Comparison of ENCODE assay signal across 8 cellular contexts in the genomic region with DNA sequence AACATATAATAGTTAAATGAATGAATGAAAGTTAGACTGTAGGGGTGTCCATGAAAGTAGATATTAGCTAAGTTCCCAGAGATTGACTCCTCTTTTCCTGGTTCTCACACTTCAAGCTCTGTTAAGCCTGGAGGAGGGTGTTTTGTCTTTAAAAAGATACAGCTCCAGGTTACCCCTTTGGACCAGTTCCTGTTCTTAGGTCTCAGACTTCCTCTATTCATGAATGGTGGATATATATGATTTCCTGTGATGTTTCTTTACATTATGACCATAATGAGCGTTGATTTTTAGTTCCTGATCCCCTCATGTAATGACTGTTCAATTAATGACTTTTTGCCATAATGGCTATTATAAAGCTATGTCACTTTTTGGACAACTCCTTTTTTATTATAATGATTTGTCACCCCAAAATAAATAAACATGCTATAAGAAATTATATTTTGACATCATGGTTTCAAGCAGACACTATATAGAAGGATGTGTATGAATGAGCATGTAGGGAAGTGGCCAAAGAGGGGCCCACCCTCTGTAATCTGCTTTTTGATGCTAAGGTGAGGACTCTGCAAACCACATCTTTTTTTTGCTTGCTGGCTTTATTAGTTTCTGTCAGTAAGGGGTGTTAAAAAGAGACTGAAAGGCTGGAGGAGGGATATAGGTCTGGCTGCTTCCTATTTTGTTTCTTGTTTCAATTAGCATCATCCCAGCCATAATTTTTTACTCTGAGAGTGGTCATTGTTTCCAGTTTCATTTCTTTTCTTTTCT.
A peak's percentile ranks its signal among the peaks of the same experiment; 100 is the strongest.
DNase-seq lines count a peak whose midpoint lies in the region; ATAC-seq, FAIRE-seq and TF ChIP-seq lines count a peak whose summit lies in the region.
"Not testable (repeated sequence)": the region's sequence is repeated elsewhere in the genome, so short reads cannot be mapped to it uniquely, and the experiment has no call there.

No MANE protein-coding gene starts in this region.

- not testable (repeated sequence) for TF ChIP-seq CTCF in DND-41 (IDR thresholded peaks at IDR 0.05; ENCODE audit: borderline replicate concordance, extremely low read depth, low read length, poor library complexity, severe bottlenecking); GM12878 (IDR thresholded peaks at IDR 0.05 in 2 of 3, conservative IDR thresholded peaks at IDR 0.05 in 1 of 3; ENCODE audit: control insufficient read depth in 2 of 3, extremely low read depth in 1 of 3, insufficient read depth in 1 of 3, low read depth in 3 of 3, low read length in 3 of 3); upper lobe of right lung (IDR thresholded peaks at IDR 0.05)

- TF ChIP-seq RAD21 in GM12878 (IDR thresholded peaks at IDR 0.05; ENCODE audit: insufficient read depth, low read depth, low read length), result not testable (repeated sequence)

- not testable (repeated sequence) for H3K79me2 ChIP-seq in DND-41 (ENCODE audit: insufficient read depth, low read length); GM12878 (ENCODE audit: control insufficient read depth, insufficient read depth, low read length)

- not testable (repeated sequence) for H3K4me2 ChIP-seq in DND-41 (ENCODE audit: insufficient read depth, low read length); GM12878 (ENCODE audit: control insufficient read depth, insufficient read depth)

- H2AFZ ChIP-seq in DND-41 (ENCODE audit: low read depth, low read length); GM12878 (ENCODE audit: control insufficient read depth, low read depth, low read length): not testable (repeated sequence)

- BruUV-seq in GM12878 (replicated peaks; lab: Mats Ljungman, UMichigan), result not testable (repeated sequence)

- H3K36me3 ChIP-seq in DND-41 (ENCODE audit: insufficient read depth, low read length); GM12878 (ENCODE audit: control insufficient read depth in 2 of 2, insufficient read depth in 2 of 2, low read length in 1 of 2); upper lobe of right lung: not testable (repeated sequence)

- POLR2A ChIA-PET in GM12878 (lab: Charles Lee), result not testable (repeated sequence)

- not testable (repeated sequence) for H3K9me3 Mint-ChIP-seq in central memory CD8-positive, alpha-beta T cell; naive B cell; stimulated activated memory B cell treated with anti-CD40 and anti-IgM and Interleukin-4, amounts not matched to agents 10 μg/mL and 1 μg/mL and 100 μg/mL, for 72 hours; stimulated activated naive B cell treated with anti-CD40 and anti-IgM and Interleukin-4, amounts not matched to agents 10 μg/mL and 1 μg/mL and 100 μg/mL, for 72 hours; stimulated activated naive CD8-positive, alpha-beta T cell treated with anti-CD3 and anti-CD28 coated beads, Interleukin-15, amount 100 ng/mL, for 72 hours

- H3K4me3 Mint-ChIP-seq in central memory CD8-positive, alpha-beta T cell; naive B cell; stimulated activated memory B cell treated with anti-CD40 and anti-IgM and Interleukin-4, amounts not matched to agents 10 μg/mL and 1 μg/mL and 100 μg/mL, for 72 hours; stimulated activated naive B cell treated with anti-CD40 and anti-IgM and Interleukin-4, amounts not matched to agents 10 μg/mL and 1 μg/mL and 100 μg/mL, for 72 hours; stimulated activated naive CD8-positive, alpha-beta T cell treated with anti-CD3 and anti-CD28 coated beads, Interleukin-15, amount 100 ng/mL, for 72 hours: not testable (repeated sequence)

- H3K36me3 Mint-ChIP-seq in central memory CD8-positive, alpha-beta T cell (ENCODE audit: insufficient read depth); naive B cell; stimulated activated memory B cell treated with anti-CD40 and anti-IgM and Interleukin-4, amounts not matched to agents 10 μg/mL and 1 μg/mL and 100 μg/mL, for 72 hours; stimulated activated naive B cell treated with anti-CD40 and anti-IgM and Interleukin-4, amounts not matched to agents 10 μg/mL and 1 μg/mL and 100 μg/mL, for 72 hours: not testable (repeated sequence)

- not testable (repeated sequence) for H3K27ac Mint-ChIP-seq in central memory CD8-positive, alpha-beta T cell (ENCODE audit: low read depth); naive B cell; stimulated activated memory B cell treated with anti-CD40 and anti-IgM and Interleukin-4, amounts not matched to agents 10 μg/mL and 1 μg/mL and 100 μg/mL, for 72 hours; stimulated activated naive B cell treated with anti-CD40 and anti-IgM and Interleukin-4, amounts not matched to agents 10 μg/mL and 1 μg/mL and 100 μg/mL, for 72 hours; stimulated activated naive CD8-positive, alpha-beta T cell treated with anti-CD3 and anti-CD28 coated beads, Interleukin-15, amount 100 ng/mL, for 72 hours

- ATAC-seq in DND-41 (ENCODE audit: insufficient read depth, low read depth) (peak; percentile 55), GM12878 (peak; percentile 23; the same call in 1 of the 3 replicates), naive B cell (ENCODE audit: low read depth in 2 of 2) (peak; percentile 35 to 66), upper lobe of right lung (peak; percentile 29)
- ATAC-seq in central memory CD8-positive, alpha-beta T cell (replicated peaks; ENCODE audit: extremely low read depth, poor library complexity, severe bottlenecking), result peak; percentile 28
- ATAC-seq in stimulated activated memory B cell treated with anti-CD40 and anti-IgM and Interleukin-4, amounts not matched to agents 10 μg/mL and 1 μg/mL and 100 μg/mL, for 72 hours, result peak; percentile 47
- ATAC-seq in stimulated activated naive B cell treated with anti-CD40 and anti-IgM and Interleukin-4, amounts not matched to agents 10 μg/mL and 1 μg/mL and 100 μg/mL, for 72 hours (replicated peaks), result peak; percentile 83 to 84
- peak; percentile 64 for ATAC-seq in stimulated activated naive CD8-positive, alpha-beta T cell treated with anti-CD3 and anti-CD28 coated beads, Interleukin-15, amount 100 ng/mL, for 72 hours

- CTCF ChIA-PET in GM12878 (lab: Yijun Ruan, JAX), result not testable (repeated sequence)

- not testable (repeated sequence) for H3K9me3 ChIP-seq in DND-41 (ENCODE audit: insufficient read depth, low read length, severe bottlenecking); GM12878 (replicated peaks; ENCODE audit: control insufficient read depth, insufficient read depth, low read length); upper lobe of right lung

- no CpG with 5 or more reads among the region's 1 CpG for WGBS in GM12878 (ENCODE audit: insufficient coverage, insufficient replicate concordance, low lambda C conversion rate, missing lambda C conversion rate)

- H3K4me1 Mint-ChIP-seq in central memory CD8-positive, alpha-beta T cell; naive B cell; stimulated activated memory B cell treated with anti-CD40 and anti-IgM and Interleukin-4, amounts not matched to agents 10 μg/mL and 1 μg/mL and 100 μg/mL, for 72 hours; stimulated activated naive B cell treated with anti-CD40 and anti-IgM and Interleukin-4, amounts not matched to agents 10 μg/mL and 1 μg/mL and 100 μg/mL, for 72 hours; stimulated activated naive CD8-positive, alpha-beta T cell treated with anti-CD3 and anti-CD28 coated beads, Interleukin-15, amount 100 ng/mL, for 72 hours: not testable (repeated sequence)

- SMC1A ChIA-PET in GM12878 (lab: Charles Lee; ENCODE audit: uncharacterized antibody, unreplicated experiment), result not testable (repeated sequence)

- RAD21 ChIA-PET in GM12878 (lab: Charles Lee; ENCODE audit: unreplicated experiment), result not testable (repeated sequence)

- H3K4me3 ChIP-seq in DND-41 (ENCODE audit: low read depth in 1 of 2, low read length in 2 of 2); GM12878; upper lobe of right lung: not testable (repeated sequence)

- in situ Hi-C loops in GM12878 (cut with MboI), result not testable (repeated sequence)

- not testable (repeated sequence) for DNase-seq in DND-41; GM12878 (ENCODE audit: low read depth, low spot score); central memory CD8-positive, alpha-beta T cell (ENCODE audit: low spot score in 2 of 2); naive B cell; stimulated activated naive B cell treated with anti-CD40 and anti-IgM and Interleukin-4, amounts not matched to agents 10 μg/mL and 1 μg/mL and 100 μg/mL, for 72 hours; stimulated activated naive CD8-positive, alpha-beta T cell treated with anti-CD3 and anti-CD28 coated beads, Interleukin-15, amount 100 ng/mL, for 72 hours; upper lobe of right lung

- H3K27me3 Mint-ChIP-seq in central memory CD8-positive, alpha-beta T cell; naive B cell; stimulated activated memory B cell treated with anti-CD40 and anti-IgM and Interleukin-4, amounts not matched to agents 10 μg/mL and 1 μg/mL and 100 μg/mL, for 72 hours; stimulated activated naive B cell treated with anti-CD40 and anti-IgM and Interleukin-4, amounts not matched to agents 10 μg/mL and 1 μg/mL and 100 μg/mL, for 72 hours; stimulated activated naive CD8-positive, alpha-beta T cell treated with anti-CD3 and anti-CD28 coated beads, Interleukin-15, amount 100 ng/mL, for 72 hours: not testable (repeated sequence)

- H4K20me1 ChIP-seq in DND-41 (ENCODE audit: insufficient read depth, low read length); GM12878 (ENCODE audit: control insufficient read depth, insufficient read depth): not testable (repeated sequence)

- H3K27ac ChIP-seq in DND-41 (ENCODE audit: low read length); GM12878 (ENCODE audit: control insufficient read depth, insufficient read depth); upper lobe of right lung: not testable (repeated sequence)

- H3K4me1 ChIP-seq in DND-41 (ENCODE audit: insufficient read depth, low read length); GM12878 (ENCODE audit: control insufficient read depth, insufficient read depth, low read length); upper lobe of right lung: not testable (repeated sequence)

- not testable (repeated sequence) for TF ChIP-seq EP300 in GM12878 (IDR thresholded peaks at IDR 0.05; ENCODE audit: borderline replicate concordance in 1 of 2, control insufficient read depth in 1 of 2, low read depth in 2 of 2, low read length in 2 of 2)

- FAIRE-seq in GM12878 (lab: Jason Lieb, UNC), result not testable (repeated sequence)

- not testable (repeated sequence) for TF ChIP-seq POLR2A in GM12878 (IDR thresholded peaks at IDR 0.05; ENCODE audit: low read depth, low read length)

- H3K9ac ChIP-seq in DND-41 (ENCODE audit: low read depth, low read length); GM12878 (ENCODE audit: control insufficient read depth, insufficient read depth, low read length): not testable (repeated sequence)

- intact Hi-C loops in GM12878 (cut with micrococcal nuclease; ENCODE audit: unreplicated experiment); upper lobe of right lung (cut with DNase I): not testable (repeated sequence)

- not testable (repeated sequence) for H3K27me3 ChIP-seq in DND-41 (ENCODE audit: insufficient read depth, low read length, poor library complexity); GM12878 (replicated peaks in 1 of 2; ENCODE audit: control insufficient read depth in 2 of 2, insufficient read depth in 2 of 2, low read length in 1 of 2); upper lobe of right lung

Comparison
In these comparisons a context has a peak if more than half of its experiments do, and no peak if none do; other contexts are left out.
1. ATAC-seq: peak in every context shown above with its lines; median percentile 84 in stimulated activated naive B cell treated with anti-CD40 and anti-IgM and Interleukin-4, amounts not matched to agents 10 μg/mL and 1 μg/mL and 100 μg/mL, for 72 hours; 64 in stimulated activated naive CD8-positive, alpha-beta T cell treated with anti-CD3 and anti-CD28 coated beads, Interleukin-15, amount 100 ng/mL, for 72 hours; 55 in DND-41; 50 in naive B cell; 47 in stimulated activated memory B cell treated with anti-CD40 and anti-IgM and Interleukin-4, amounts not matched to agents 10 μg/mL and 1 μg/mL and 100 μg/mL, for 72 hours; 29 in upper lobe of right lung; 28 in central memory CD8-positive, alpha-beta T cell; 23 in GM12878.